8 cellular contexts compared by ENCODE assay signal in genomic region chr17:49787932-49788442, GRCh38. TPM values are rescaled to one million over a fixed set of nuclear protein-coding genes. Genes with fewer than 3 reads are reported as not detected.
DNase-seq lines count a peak whose midpoint lies in the region; ATAC-seq and TF ChIP-seq lines count a peak whose summit lies in the region.

No MANE protein-coding gene starts in this region.

- TF ChIP-seq POLR2A in sigmoid colon (IDR thresholded peaks at IDR 0.05): no peak

- H4K20me1 ChIP-seq in fibroblast of lung (ENCODE audit: control insufficient read depth, extremely low read depth, insufficient read depth, low read length): no peaks in the 10 kb centered on the region

- H3K9me3 Mint-ChIP-seq in activated CD4-positive, alpha-beta T cell treated with anti-CD3 and anti-CD28 coated beads, Interleukin-2, amount 10 ng/mL, durations not matched to agents 7 days and 5 days: no peaks in the 10 kb centered on the region

- peak overlapping the region; percentile 69 to 99 (median 73) for H3K4me3 ChIP-seq in fibroblast of lung (replicated peaks in 1 of 4; ENCODE audit: control extremely low read depth in 1 of 4, insufficient read depth in 1 of 4, low read depth in 3 of 4, low read length in 4 of 4)
- H3K4me3 ChIP-seq in sigmoid colon: peak overlapping the region; percentile 89 to 99 (median 96)

- peak overlapping the region; percentile 86 for H3K4me3 Mint-ChIP-seq in activated CD4-positive, alpha-beta T cell treated with anti-CD3 and anti-CD28 coated beads, Interleukin-2, amount 10 ng/mL, durations not matched to agents 7 days and 5 days

- intact Hi-C loops in sigmoid colon (cut with DNase I): no loop called here

- CTCF ChIA-PET in activated CD4-positive, alpha-beta T cell treated with anti-CD3 and anti-CD28 coated beads, Interleukin-2, amount 10 ng/mL, durations not matched to agents 7 days and 5 days (lab: Charles Lee): interaction anchor here (0.9 to 1.6 kb wide), 7 partner anchors 21 to 219 kb away, joined by 3 to 4 read pairs (median 3); partner anchors contain the start of genes FAM117A and SLC35B1

- peak overlapping the region; percentile 98 for H3K27ac Mint-ChIP-seq in activated CD4-positive, alpha-beta T cell treated with anti-CD3 and anti-CD28 coated beads, Interleukin-2, amount 10 ng/mL, durations not matched to agents 7 days and 5 days

- H3K27ac ChIP-seq in fibroblast of lung (ENCODE audit: insufficient read depth, low read length) (peak overlapping the region; percentile 98), sigmoid colon (peak overlapping the region; percentile 98 to 100 (median 100))

- peak overlapping the region; percentile 90 for H3K4me2 ChIP-seq in fibroblast of lung (ENCODE audit: extremely low read depth, insufficient read depth, low read length)

- DNase-seq in activated CD8-positive, alpha-beta memory T cell treated with anti-CD3 and anti-CD28 coated beads for 24 hours: peak; percentile 74
- no peak for DNase-seq in activated CD8-positive, alpha-beta memory T cell treated with anti-CD3 and anti-CD28 coated beads, Interleukin-2, amount 50 U/mL, for 48 hours
- peak; percentile 32 for DNase-seq in activated CD4-positive, alpha-beta T cell treated with anti-CD3 and anti-CD28 coated beads, Interleukin-2, amount 10 ng/mL, durations not matched to agents 7 days and 5 days
- DNase-seq in fibroblast of lung (ENCODE audit: low read depth in 2 of 2) (peak in 1 of 2 donors; percentile 25), sigmoid colon (no peak), foreskin melanocyte (no peak)

- 3 to 16% methylated on average over 16 of the region's 16 CpGs for WGBS in sigmoid colon, 2 donors

- no peaks in the 10 kb centered on the region for H3K9me3 ChIP-seq in fibroblast of lung (ENCODE audit: control insufficient read depth, insufficient read depth, low read depth, low read length)
- H3K9me3 ChIP-seq in sigmoid colon: no peaks in the 10 kb centered on the region

- H3K36me3 Mint-ChIP-seq in activated CD4-positive, alpha-beta T cell treated with anti-CD3 and anti-CD28 coated beads, Interleukin-2, amount 10 ng/mL, durations not matched to agents 7 days and 5 days (ENCODE audit: low read depth): peaks cover 32% of the 10 kb centered on the region

- no peak for TF ChIP-seq EP300 in sigmoid colon (IDR thresholded peaks at IDR 0.05)

- POLR2A ChIA-PET in activated CD4-positive, alpha-beta T cell treated with anti-CD3 and anti-CD28 coated beads, Interleukin-2, amount 10 ng/mL, durations not matched to agents 7 days and 5 days (lab: Charles Lee): interaction anchor here (0.6 to 1.2 kb wide), 5 partner anchors 10 to 91 kb away, joined by 3 to 4 read pairs (median 4); partner anchors contain the start of gene FAM117A

- H3K27me3 ChIP-seq in fibroblast of lung (ENCODE audit: control insufficient read depth, insufficient read depth, low read length) (no peaks in the 10 kb centered on the region), sigmoid colon (no peaks in the 10 kb centered on the region)

- H2AFZ ChIP-seq in fibroblast of lung (ENCODE audit: low read length): peak overlapping the region; percentile 85

- no peak for TF ChIP-seq CTCF in fibroblast of lung (conservative IDR thresholded peaks at IDR 0.05 in 1 of 2, IDR thresholded peaks at IDR 0.05 in 1 of 2; ENCODE audit: low read depth in 1 of 2, low read length in 2 of 2)
- no peak for TF ChIP-seq CTCF in sigmoid colon (IDR thresholded peaks at IDR 0.05)

- peak overlapping the region; percentile 51 for H3K9ac ChIP-seq in fibroblast of lung (ENCODE audit: insufficient read depth, low read length)

- ATAC-seq in GM21825 (IDR thresholded peaks at IDR 0.05; ENCODE audit: unreplicated experiment) (no peak), HG03439 (IDR thresholded peaks at IDR 0.05; ENCODE audit: unreplicated experiment) (no peak)

- peaks cover 45% of the 10 kb centered on the region for H3K4me1 Mint-ChIP-seq in activated CD4-positive, alpha-beta T cell treated with anti-CD3 and anti-CD28 coated beads, Interleukin-2, amount 10 ng/mL, durations not matched to agents 7 days and 5 days

- no peaks in the 10 kb centered on the region for H3K27me3 Mint-ChIP-seq in activated CD4-positive, alpha-beta T cell treated with anti-CD3 and anti-CD28 coated beads, Interleukin-2, amount 10 ng/mL, durations not matched to agents 7 days and 5 days

- H3K36me3 ChIP-seq in fibroblast of lung (ENCODE audit: control insufficient read depth, insufficient read depth, low read length): no peaks in the 10 kb centered on the region
- peaks cover 8 to 19% (median 10%) of the 10 kb centered on the region in 4 donors for H3K36me3 ChIP-seq in sigmoid colon

- peaks cover 37% of the 10 kb centered on the region for H3K79me2 ChIP-seq in fibroblast of lung (ENCODE audit: control insufficient read depth, insufficient read depth, low read length)

- peaks cover 3% of the 10 kb centered on the region for H3K4me1 ChIP-seq in fibroblast of lung (ENCODE audit: control insufficient read depth, extremely low read depth, insufficient read depth, low read length)
- H3K4me1 ChIP-seq in sigmoid colon: peaks cover 0 to 66% (median 58%) of the 10 kb centered on the region in 4 donors

RNA-seq across cellular contexts. Expression of gene KAT7, which starts 0.5 kb away (rescaled TPM):
- 10 to 100 TPM; 78.5 to 82.4 TPM for total RNA-seq in activated CD4-positive, alpha-beta T cell treated with anti-CD3 and anti-CD28 coated beads, Interleukin-2, amount 10 ng/mL, durations not matched to agents 7 days and 5 days
- total RNA-seq in fibroblast of lung (30.3 and 35.5 TPM in 2 replicates), sigmoid colon (10 to 100 TPM; 23.8 to 34.9 (median 32.0) TPM)
- polyA plus RNA-seq in fibroblast of lung (25.6 and 34.2 TPM in 2 replicates), sigmoid colon (10 to 100 TPM in 1 of 3 donors, 1 to 10 TPM in 2; 6.2 to 14.3 (median 9.0) TPM)
- 18.1 and 24.6 TPM in 2 replicates for polyA plus RNA-seq in fibroblast of lung (2012)
- polyA minus RNA-seq in fibroblast of lung (ENCODE audit: low replicate concordance): 23.9 and 60.0 TPM in 2 replicates

RNA-seq across cellular contexts. Expression of gene FAM117A, which starts 24.1 kb away (rescaled TPM):
- total RNA-seq in activated CD4-positive, alpha-beta T cell treated with anti-CD3 and anti-CD28 coated beads, Interleukin-2, amount 10 ng/mL, durations not matched to agents 7 days and 5 days: 10 to 100 TPM; 30.6 to 34.1 TPM
- total RNA-seq in fibroblast of lung: 1.0 and 3.3 TPM in 2 replicates
- polyA plus RNA-seq in fibroblast of lung: 2.3 and 2.4 TPM in 2 replicates
- polyA plus RNA-seq in fibroblast of lung (2012): 1.8 and 2.6 TPM in 2 replicates
- 2.6 and 11.3 TPM in 2 replicates for polyA minus RNA-seq in fibroblast of lung (ENCODE audit: low replicate concordance)
- total RNA-seq in sigmoid colon: 10 to 100 TPM; 11.1 to 34.6 (median 27.4) TPM
- polyA plus RNA-seq in sigmoid colon: 10 to 100 TPM in 1 of 3 donors, 1 to 10 TPM in 2; 3.5 to 15.6 (median 9.6) TPM

RNA-seq across cellular contexts. Expression of gene TAC4, which starts 59.9 kb away (rescaled TPM):
- total RNA-seq in activated CD4-positive, alpha-beta T cell treated with anti-CD3 and anti-CD28 coated beads, Interleukin-2, amount 10 ng/mL, durations not matched to agents 7 days and 5 days: not detected
- total RNA-seq in fibroblast of lung (not detected in 2 replicates), sigmoid colon (not detected)
- polyA plus RNA-seq in fibroblast of lung (not detected in 2 replicates), sigmoid colon (1 to 10 TPM in 1 of 3 donors, not detected in 2; 3.6 TPM)
- not detected in 2 replicates for polyA plus RNA-seq in fibroblast of lung (2012)
- not detected in 2 replicates for polyA minus RNA-seq in fibroblast of lung (ENCODE audit: low replicate concordance)

Comparison
In these comparisons a context has a peak if more than half of its experiments do, and no peak if none do; other contexts are left out.
1. DNase-seq: peak in activated CD8-positive, alpha-beta memory T cell treated with anti-CD3 and anti-CD28 coated beads for 24 hours (single experiment) and activated CD4-positive, alpha-beta T cell treated with anti-CD3 and anti-CD28 coated beads, Interleukin-2, amount 10 ng/mL, durations not matched to agents 7 days and 5 days (single experiment); none in activated CD8-positive, alpha-beta memory T cell treated with anti-CD3 and anti-CD28 coated beads, Interleukin-2, amount 50 U/mL, for 48 hours (single experiment), sigmoid colon (single experiment) and foreskin melanocyte (single experiment).